ENCODE assay signal across 1 cellular context in the genomic region with DNA sequence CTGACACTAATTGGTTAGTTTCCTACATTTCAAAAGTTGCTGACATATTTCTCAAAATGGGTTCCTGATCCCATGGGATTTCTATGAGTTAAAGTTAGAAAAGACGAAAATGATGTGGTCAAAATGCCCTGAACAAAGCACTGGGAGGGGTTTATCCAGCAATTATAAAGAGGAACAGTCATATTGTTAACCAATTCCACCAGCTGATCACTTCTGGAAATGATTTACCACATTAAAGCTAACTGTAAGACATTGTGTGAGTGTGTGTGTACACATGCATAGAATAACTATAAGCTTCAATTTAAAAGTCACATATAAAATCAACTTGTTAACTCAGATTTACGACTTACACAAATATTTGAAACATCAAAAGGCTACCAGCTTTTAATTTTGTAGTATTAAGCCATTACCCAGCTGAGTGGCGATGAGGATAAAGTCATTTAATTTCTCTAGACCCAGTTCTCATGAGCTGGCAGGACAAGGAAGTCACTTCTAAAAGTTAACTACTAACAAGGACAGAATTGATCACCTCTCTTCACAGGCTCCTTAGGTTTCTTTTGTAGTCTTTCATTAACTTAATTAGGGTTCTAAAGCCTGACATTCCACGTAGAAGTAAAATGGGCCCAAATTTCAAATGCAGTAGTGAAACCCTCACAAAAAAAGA.
TF ChIP-seq lines count a peak whose summit lies in the region.

No MANE protein-coding gene starts in this region.

TF ChIP-seq in GM12878, 131 proteins besides CTCF, POLR2A, EP300 and RAD21 (continued from another document):
- TF ChIP-seq, protein P1, sequence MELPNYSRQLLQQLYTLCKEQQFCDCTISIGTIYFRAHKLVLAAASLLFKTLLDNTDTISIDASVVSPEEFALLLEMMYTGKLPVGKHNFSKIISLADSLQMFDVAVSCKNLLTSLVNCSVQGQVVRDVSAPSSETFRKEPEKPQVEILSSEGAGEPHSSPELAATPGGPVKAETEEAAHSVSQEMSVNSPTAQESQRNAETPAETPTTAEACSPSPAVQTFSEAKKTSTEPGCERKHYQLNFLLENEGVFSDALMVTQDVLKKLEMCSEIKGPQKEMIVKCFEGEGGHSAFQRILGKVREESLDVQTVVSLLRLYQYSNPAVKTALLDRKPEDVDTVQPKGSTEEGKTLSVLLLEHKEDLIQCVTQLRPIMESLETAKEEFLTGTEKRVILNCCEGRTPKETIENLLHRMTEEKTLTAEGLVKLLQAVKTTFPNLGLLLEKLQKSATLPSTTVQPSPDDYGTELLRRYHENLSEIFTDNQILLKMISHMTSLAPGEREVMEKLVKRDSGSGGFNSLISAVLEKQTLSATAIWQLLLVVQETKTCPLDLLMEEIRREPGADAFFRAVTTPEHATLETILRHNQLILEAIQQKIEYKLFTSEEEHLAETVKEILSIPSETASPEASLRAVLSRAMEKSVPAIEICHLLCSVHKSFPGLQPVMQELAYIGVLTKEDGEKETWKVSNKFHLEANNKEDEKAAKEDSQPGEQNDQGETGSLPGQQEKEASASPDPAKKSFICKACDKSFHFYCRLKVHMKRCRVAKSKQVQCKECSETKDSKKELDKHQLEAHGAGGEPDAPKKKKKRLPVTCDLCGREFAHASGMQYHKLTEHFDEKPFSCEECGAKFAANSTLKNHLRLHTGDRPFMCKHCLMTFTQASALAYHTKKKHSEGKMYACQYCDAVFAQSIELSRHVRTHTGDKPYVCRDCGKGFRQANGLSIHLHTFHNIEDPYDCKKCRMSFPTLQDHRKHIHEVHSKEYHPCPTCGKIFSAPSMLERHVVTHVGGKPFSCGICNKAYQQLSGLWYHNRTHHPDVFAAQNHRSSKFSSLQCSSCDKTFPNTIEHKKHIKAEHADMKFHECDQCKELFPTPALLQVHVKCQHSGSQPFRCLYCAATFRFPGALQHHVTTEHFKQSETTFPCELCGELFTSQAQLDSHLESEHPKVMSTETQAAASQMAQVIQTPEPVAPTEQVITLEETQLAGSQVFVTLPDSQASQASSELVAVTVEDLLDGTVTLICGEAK (IDR thresholded peaks at IDR 0.05; ENCODE audit: borderline replicate concordance) = no peak; the same call in 1 of the 2 replicates
- TF ChIP-seq CHD2 (IDR thresholded peaks at IDR 0.05; ENCODE audit: borderline replicate concordance, low read depth, low read length) (0 out of 2 replicates have a peak, but pooled peaks have one; percentile 30), ZNF384 (IDR thresholded peaks at IDR 0.05; ENCODE audit: borderline replicate concordance, low read depth, low read length) (no peak), MXI1 (IDR thresholded peaks at IDR 0.05; ENCODE audit: low read depth, low read length) (no peak), RCOR1 (conservative IDR thresholded peaks at IDR 0.05; ENCODE audit: low read depth, low read length) (no peak), YBX1 (IDR thresholded peaks at IDR 0.05) (no peak), SP1 (IDR thresholded peaks at IDR 0.05; ENCODE audit: low read depth, low read length) (no peak), NR2C1 (IDR thresholded peaks at IDR 0.05) (no peak), SMARCA5 (IDR thresholded peaks at IDR 0.05) (no peak), ZNF622 (IDR thresholded peaks at IDR 0.05) (no peak), SRF (IDR thresholded peaks at IDR 0.05; ENCODE audit: low read depth in 2 of 2, low read length in 2 of 2) (no peak), SIN3A (IDR thresholded peaks at IDR 0.05; ENCODE audit: low read depth, low read length) (no peak), SUPT20H (IDR thresholded peaks at IDR 0.05; ENCODE audit: borderline replicate concordance, control insufficient read depth, low read depth, low read length) (no peak), CEBPB (IDR thresholded peaks at IDR 0.05; ENCODE audit: borderline replicate concordance in 1 of 2, low read depth in 2 of 2, low read length in 2 of 2) (0 out of 4 replicates have a peak, but pooled peaks of 1 of the 2 experiments have one; percentile 46), MEF2B (IDR thresholded peaks at IDR 0.05; ENCODE audit: partially characterized antibody, poor library complexity, severe bottlenecking) (peak; percentile 85), ZNF207 (IDR thresholded peaks at IDR 0.05; ENCODE audit: borderline replicate concordance) (no peak), DPF2 (IDR thresholded peaks at IDR 0.05) (peak; percentile 78; the same call in 1 of the 2 replicates)
- TF ChIP-seq, protein P2, sequence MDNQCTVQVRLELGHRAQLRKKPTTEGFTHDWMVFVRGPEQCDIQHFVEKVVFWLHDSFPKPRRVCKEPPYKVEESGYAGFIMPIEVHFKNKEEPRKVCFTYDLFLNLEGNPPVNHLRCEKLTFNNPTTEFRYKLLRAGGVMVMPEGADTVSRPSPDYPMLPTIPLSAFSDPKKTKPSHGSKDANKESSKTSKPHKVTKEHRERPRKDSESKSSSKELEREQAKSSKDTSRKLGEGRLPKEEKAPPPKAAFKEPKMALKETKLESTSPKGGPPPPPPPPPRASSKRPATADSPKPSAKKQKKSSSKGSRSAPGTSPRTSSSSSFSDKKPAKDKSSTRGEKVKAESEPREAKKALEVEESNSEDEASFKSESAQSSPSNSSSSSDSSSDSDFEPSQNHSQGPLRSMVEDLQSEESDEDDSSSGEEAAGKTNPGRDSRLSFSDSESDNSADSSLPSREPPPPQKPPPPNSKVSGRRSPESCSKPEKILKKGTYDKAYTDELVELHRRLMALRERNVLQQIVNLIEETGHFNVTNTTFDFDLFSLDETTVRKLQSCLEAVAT (IDR thresholded peaks at IDR 0.05) = no peak
- TF ChIP-seq, protein P3, sequence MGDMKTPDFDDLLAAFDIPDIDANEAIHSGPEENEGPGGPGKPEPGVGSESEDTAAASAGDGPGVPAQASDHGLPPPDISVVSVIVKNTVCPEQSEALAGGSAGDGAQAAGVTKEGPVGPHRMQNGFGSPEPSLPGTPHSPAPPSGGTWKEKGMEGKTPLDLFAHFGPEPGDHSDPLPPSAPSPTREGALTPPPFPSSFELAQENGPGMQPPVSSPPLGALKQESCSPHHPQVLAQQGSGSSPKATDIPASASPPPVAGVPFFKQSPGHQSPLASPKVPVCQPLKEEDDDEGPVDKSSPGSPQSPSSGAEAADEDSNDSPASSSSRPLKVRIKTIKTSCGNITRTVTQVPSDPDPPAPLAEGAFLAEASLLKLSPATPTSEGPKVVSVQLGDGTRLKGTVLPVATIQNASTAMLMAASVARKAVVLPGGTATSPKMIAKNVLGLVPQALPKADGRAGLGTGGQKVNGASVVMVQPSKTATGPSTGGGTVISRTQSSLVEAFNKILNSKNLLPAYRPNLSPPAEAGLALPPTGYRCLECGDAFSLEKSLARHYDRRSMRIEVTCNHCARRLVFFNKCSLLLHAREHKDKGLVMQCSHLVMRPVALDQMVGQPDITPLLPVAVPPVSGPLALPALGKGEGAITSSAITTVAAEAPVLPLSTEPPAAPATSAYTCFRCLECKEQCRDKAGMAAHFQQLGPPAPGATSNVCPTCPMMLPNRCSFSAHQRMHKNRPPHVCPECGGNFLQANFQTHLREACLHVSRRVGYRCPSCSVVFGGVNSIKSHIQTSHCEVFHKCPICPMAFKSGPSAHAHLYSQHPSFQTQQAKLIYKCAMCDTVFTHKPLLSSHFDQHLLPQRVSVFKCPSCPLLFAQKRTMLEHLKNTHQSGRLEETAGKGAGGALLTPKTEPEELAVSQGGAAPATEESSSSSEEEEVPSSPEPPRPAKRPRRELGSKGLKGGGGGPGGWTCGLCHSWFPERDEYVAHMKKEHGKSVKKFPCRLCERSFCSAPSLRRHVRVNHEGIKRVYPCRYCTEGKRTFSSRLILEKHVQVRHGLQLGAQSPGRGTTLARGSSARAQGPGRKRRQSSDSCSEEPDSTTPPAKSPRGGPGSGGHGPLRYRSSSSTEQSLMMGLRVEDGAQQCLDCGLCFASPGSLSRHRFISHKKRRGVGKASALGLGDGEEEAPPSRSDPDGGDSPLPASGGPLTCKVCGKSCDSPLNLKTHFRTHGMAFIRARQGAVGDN (IDR thresholded peaks at IDR 0.05) = 0 out of 2 replicates have a peak, but pooled peaks have one; percentile 15
- TF ChIP-seq, protein P4, sequence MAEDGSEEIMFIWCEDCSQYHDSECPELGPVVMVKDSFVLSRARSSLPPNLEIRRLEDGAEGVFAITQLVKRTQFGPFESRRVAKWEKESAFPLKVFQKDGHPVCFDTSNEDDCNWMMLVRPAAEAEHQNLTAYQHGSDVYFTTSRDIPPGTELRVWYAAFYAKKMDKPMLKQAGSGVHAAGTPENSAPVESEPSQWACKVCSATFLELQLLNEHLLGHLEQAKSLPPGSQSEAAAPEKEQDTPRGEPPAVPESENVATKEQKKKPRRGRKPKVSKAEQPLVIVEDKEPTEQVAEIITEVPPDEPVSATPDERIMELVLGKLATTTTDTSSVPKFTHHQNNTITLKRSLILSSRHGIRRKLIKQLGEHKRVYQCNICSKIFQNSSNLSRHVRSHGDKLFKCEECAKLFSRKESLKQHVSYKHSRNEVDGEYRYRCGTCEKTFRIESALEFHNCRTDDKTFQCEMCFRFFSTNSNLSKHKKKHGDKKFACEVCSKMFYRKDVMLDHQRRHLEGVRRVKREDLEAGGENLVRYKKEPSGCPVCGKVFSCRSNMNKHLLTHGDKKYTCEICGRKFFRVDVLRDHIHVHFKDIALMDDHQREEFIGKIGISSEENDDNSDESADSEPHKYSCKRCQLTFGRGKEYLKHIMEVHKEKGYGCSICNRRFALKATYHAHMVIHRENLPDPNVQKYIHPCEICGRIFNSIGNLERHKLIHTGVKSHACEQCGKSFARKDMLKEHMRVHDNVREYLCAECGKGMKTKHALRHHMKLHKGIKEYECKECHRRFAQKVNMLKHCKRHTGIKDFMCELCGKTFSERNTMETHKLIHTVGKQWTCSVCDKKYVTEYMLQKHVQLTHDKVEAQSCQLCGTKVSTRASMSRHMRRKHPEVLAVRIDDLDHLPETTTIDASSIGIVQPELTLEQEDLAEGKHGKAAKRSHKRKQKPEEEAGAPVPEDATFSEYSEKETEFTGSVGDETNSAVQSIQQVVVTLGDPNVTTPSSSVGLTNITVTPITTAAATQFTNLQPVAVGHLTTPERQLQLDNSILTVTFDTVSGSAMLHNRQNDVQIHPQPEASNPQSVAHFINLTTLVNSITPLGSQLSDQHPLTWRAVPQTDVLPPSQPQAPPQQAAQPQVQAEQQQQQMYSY (CRISPR knock-in tag; IDR thresholded peaks at IDR 0.05) = no peak
